ENCODE assay signal across 1 cellular context in the genomic region with DNA sequence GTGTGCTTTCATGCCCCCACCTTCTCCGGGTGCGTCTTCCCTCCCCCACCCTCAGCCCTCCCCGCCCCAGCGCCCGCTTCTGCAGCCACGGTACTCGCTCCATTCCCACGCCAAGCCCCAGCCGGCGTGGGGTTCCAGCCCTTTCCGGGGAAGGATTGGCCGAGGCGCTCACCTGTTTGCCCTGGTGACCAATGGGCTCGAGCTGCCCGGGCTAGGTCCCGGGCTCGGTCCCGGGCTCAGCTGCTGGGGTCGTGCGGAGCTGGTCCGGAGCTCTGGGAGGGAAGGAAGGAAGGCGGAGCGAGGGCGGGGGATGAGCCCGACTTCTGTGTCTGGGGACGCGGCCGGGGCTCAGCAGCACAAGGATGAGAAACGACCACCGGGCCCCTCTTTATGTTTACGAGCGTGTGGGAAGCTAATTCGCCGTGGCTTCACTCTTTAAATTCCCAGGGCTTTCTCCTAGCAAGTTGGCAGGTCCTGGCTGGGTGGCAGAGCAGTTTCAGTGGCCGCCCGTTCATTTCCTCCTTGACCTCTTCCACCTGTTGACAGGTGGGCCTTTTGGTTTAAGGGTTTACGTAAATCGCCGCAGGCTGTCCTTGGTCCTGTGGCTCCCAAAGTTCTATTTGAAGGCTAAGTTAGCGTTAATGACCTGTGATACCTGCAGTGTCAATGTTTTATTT.
TF ChIP-seq lines count a peak whose summit lies in the region.

A gene with protein sequence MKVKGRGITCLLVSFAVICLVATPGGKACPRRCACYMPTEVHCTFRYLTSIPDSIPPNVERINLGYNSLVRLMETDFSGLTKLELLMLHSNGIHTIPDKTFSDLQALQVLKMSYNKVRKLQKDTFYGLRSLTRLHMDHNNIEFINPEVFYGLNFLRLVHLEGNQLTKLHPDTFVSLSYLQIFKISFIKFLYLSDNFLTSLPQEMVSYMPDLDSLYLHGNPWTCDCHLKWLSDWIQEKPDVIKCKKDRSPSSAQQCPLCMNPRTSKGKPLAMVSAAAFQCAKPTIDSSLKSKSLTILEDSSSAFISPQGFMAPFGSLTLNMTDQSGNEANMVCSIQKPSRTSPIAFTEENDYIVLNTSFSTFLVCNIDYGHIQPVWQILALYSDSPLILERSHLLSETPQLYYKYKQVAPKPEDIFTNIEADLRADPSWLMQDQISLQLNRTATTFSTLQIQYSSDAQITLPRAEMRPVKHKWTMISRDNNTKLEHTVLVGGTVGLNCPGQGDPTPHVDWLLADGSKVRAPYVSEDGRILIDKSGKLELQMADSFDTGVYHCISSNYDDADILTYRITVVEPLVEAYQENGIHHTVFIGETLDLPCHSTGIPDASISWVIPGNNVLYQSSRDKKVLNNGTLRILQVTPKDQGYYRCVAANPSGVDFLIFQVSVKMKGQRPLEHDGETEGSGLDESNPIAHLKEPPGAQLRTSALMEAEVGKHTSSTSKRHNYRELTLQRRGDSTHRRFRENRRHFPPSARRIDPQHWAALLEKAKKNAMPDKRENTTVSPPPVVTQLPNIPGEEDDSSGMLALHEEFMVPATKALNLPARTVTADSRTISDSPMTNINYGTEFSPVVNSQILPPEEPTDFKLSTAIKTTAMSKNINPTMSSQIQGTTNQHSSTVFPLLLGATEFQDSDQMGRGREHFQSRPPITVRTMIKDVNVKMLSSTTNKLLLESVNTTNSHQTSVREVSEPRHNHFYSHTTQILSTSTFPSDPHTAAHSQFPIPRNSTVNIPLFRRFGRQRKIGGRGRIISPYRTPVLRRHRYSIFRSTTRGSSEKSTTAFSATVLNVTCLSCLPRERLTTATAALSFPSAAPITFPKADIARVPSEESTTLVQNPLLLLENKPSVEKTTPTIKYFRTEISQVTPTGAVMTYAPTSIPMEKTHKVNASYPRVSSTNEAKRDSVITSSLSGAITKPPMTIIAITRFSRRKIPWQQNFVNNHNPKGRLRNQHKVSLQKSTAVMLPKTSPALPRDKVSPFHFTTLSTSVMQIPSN (N-terminal part only) (minus strand): TSS at position 288 of the 677 bp plus-strand sequence. CDS start 2,352 bp downstream, outside the sequence.

TF ChIP-seq in endothelial cell of umbilical vein, 7 proteins besides CTCF, POLR2A, EP300 and RAD21:
- no peak for TF ChIP-seq GATA2 (IDR thresholded peaks at IDR 0.05; ENCODE audit: insufficient read depth, insufficient read length, low read depth, low read length)
- TF ChIP-seq JUN (IDR thresholded peaks at IDR 0.05; ENCODE audit: borderline replicate concordance, insufficient read depth, insufficient read length, low read depth), result no peak
- TF ChIP-seq POLR2AphosphoS5 (IDR thresholded peaks at IDR 0.05; ENCODE audit: insufficient read depth, low read depth, low read length), result no peak
- TF ChIP-seq FOS (IDR thresholded peaks at IDR 0.05; ENCODE audit: borderline replicate concordance, insufficient read depth, low read length), result no peak
- TF ChIP-seq, protein P1, sequence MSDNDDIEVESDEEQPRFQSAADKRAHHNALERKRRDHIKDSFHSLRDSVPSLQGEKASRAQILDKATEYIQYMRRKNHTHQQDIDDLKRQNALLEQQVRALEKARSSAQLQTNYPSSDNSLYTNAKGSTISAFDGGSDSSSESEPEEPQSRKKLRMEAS (IDR thresholded peaks at IDR 0.05; ENCODE audit: insufficient read depth, insufficient read length), result no peak
- peak; percentile 57 for TF ChIP-seq EZH2 (IDR thresholded peaks at IDR 0.05; ENCODE audit: borderline replicate concordance, low read depth, low read length, severe bottlenecking)
- TF ChIP-seq MYC (IDR thresholded peaks at IDR 0.05; ENCODE audit: low read depth, low read length), result no peak
